Comparison of ENCODE assay signal across 9 cellular contexts in genomic region chr6:11526156-11526505, GRCh38.
"Had no signal": no experiment of that assay in that cellular context is flagged by ENCODE, and none has a peak within 500 bp of the region (broad histone marks: within the 10 kb centered on the region; RNA-seq: fewer than 3 reads in every experiment).

No MANE protein-coding gene starts in this region.

- DNase-seq: GOT3, H7, KG1 had no signal

- H3K4me3 Mint-ChIP-seq: HFFc6, IgD-negative memory B cell had no signal

- H3K9me3 Mint-ChIP-seq: HFFc6, IgD-negative memory B cell had no signal

- ATAC-seq: HCT116, HepG2 had no signal

- H3K4me3 ChIP-seq: GM23248, HAP-1 had no signal

- H3K4me1 ChIP-seq: HAP-1 had no signal

- H3K36me3 ChIP-seq: HAP-1 had no signal

- H3K27ac Mint-ChIP-seq: HFFc6, IgD-negative memory B cell had no signal

- H3K27me3 Mint-ChIP-seq: IgD-negative memory B cell had no signal

- H3K4me1 Mint-ChIP-seq: IgD-negative memory B cell had no signal

- H3K9me3 ChIP-seq: HAP-1 had no signal

- H3K36me3 Mint-ChIP-seq: IgD-negative memory B cell had no signal

- H2AFZ ChIP-seq: GM23248 had no signal

- H3K9ac ChIP-seq: GM23248 had no signal
